ENCODE assay signal across 8 cellular contexts in genomic region chr11:128342511-128343133, GRCh38.
DNase-seq lines count a peak whose midpoint lies in the region; ATAC-seq and TF ChIP-seq lines count a peak whose summit lies in the region.
"Had no signal": no experiment of that assay in that cellular context is flagged by ENCODE, and none has a peak within 500 bp of the region (broad histone marks: within the 10 kb centered on the region; RNA-seq: fewer than 3 reads in every experiment).

No MANE protein-coding gene starts in this region.

- peak overlapping the region; percentile 90 for H3K27ac Mint-ChIP-seq in activated T-helper 17 cell treated with anti-CD3 and anti-CD28 coated beads, Interleukin-2, amount 50 U/mL, for 72 hours
- H3K27ac Mint-ChIP-seq: dendritic cell treated with granulocyte-macrophage colony-stimulating factor and Interleukin-4, amounts not matched to agents 40 ng/mL and 50 ng/mL, for 4 days had no signal

- peaks cover 17% of the 10 kb centered on the region for H3K36me3 Mint-ChIP-seq in activated T-helper 17 cell treated with anti-CD3 and anti-CD28 coated beads, Interleukin-2, amount 50 U/mL, for 72 hours (ENCODE audit: low read depth)

- peak; percentile 99 for DNase-seq in NCI-H69 (lab: John Stamatoyannopoulos, UW)
- DNase-seq in kidney epithelial cell (ENCODE audit: low read depth): peak; percentile 57
- peak; percentile 69 for DNase-seq in stimulated activated naive CD4-positive, alpha-beta T cell treated with Interleukin-2 at 50 U/mL for 16 hours (lab: John Stamatoyannopoulos, UW)
- no peak for DNase-seq in foreskin melanocyte

- peaks cover 8% of the 10 kb centered on the region for H3K9me3 Mint-ChIP-seq in activated T-helper 17 cell treated with anti-CD3 and anti-CD28 coated beads, Interleukin-2, amount 50 U/mL, for 72 hours
- H3K9me3 Mint-ChIP-seq: dendritic cell treated with granulocyte-macrophage colony-stimulating factor and Interleukin-4, amounts not matched to agents 40 ng/mL and 50 ng/mL, for 4 days had no signal

- H3K4me1 Mint-ChIP-seq in activated T-helper 17 cell treated with anti-CD3 and anti-CD28 coated beads, Interleukin-2, amount 50 U/mL, for 72 hours: peaks cover 56% of the 10 kb centered on the region

- H3K4me3 Mint-ChIP-seq in activated T-helper 17 cell treated with anti-CD3 and anti-CD28 coated beads, Interleukin-2, amount 50 U/mL, for 72 hours: peak overlapping the region; percentile 60
- H3K4me3 Mint-ChIP-seq: dendritic cell treated with granulocyte-macrophage colony-stimulating factor and Interleukin-4, amounts not matched to agents 40 ng/mL and 50 ng/mL, for 4 days had no signal

- ATAC-seq in GM18870 (IDR thresholded peaks at IDR 0.05; ENCODE audit: unreplicated experiment) (peak; percentile 90), HG03039 (IDR thresholded peaks at IDR 0.05; ENCODE audit: unreplicated experiment) (peak; percentile 81)
- peak; percentile 64 for ATAC-seq in activated T-helper 17 cell treated with anti-CD3 and anti-CD28 coated beads, Interleukin-2, amount 50 U/mL, for 72 hours (replicated peaks)

- H3K27me3 Mint-ChIP-seq in activated T-helper 17 cell treated with anti-CD3 and anti-CD28 coated beads, Interleukin-2, amount 50 U/mL, for 72 hours: no peaks in the 10 kb centered on the region
- H3K27me3 Mint-ChIP-seq: dendritic cell treated with granulocyte-macrophage colony-stimulating factor and Interleukin-4, amounts not matched to agents 40 ng/mL and 50 ng/mL, for 4 days had no signal

- no peaks in the 10 kb centered on the region for H3K36me3 ChIP-seq in kidney epithelial cell (ENCODE audit: control insufficient read depth, insufficient read depth, low read length)

- no peak for TF ChIP-seq CTCF in kidney epithelial cell (IDR thresholded peaks at IDR 0.05; ENCODE audit: insufficient read depth, low read length, poor library complexity, severe bottlenecking)

- H3K27me3 ChIP-seq in kidney epithelial cell (ENCODE audit: control insufficient read depth, insufficient read depth, low read length): no peaks in the 10 kb centered on the region

- H3K4me3 ChIP-seq in kidney epithelial cell (ENCODE audit: low read depth, low read length): no peak overlapping the region
